Comparison of ENCODE assay signal across 19 cellular contexts in the genomic region with DNA sequence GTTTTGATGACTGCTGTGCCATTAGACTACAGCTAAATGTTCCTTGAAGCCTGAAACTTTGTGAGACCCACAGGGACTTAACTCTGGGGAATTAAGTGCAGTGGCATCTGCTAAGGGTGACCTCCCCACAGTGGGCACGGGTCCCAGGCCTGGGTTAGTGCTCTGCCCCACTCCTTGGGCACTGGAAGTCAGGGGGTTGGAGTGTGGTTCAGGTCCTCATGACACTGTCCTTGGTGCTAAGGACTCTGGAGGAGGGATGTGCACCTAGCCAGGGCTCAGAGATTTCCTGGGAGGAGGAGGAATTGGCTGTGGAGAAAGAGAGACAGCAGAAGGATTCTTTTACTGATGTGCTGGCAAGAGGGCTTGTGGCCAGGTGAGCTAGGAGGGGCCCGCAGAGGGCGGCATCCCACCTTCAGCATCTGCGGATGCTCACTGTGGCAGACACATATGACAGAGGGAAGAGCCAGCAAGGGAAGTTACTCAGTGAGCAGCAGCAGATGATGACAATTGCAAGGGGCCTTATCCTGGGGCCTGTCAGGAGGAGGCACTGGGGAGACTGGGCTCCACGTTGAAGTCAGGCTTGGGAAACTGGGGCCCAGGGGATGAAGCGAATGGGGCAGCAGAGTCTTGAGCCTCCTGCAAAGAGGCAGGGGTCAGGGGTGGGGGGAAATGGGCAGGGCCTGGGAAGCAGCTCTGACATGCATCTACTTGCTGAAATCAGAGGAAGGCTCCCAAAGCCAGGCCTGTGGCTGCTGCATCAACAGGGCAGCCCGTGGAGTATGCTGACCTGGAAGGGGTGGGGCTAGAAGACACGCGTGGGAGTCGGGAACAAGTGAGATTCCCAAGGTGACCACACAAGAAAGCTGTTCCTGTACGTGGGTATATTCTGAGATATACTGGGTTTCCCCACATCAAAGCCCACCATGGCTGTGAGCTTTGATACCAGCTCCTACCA.
"Had no signal": no experiment of that assay in that cellular context is flagged by ENCODE, and none has a peak within 500 bp of the region (broad histone marks: within the 10 kb centered on the region; RNA-seq: fewer than 3 reads in every experiment).

No MANE protein-coding gene starts in this region.

- DNase-seq: activated CD4-positive, alpha-beta T cell treated with anti-CD3 and anti-CD28 coated beads, Interleukin-2, amount 50 U/mL, for 4 hours; activated naive CD4-positive, alpha-beta T cell treated with Interleukin-2 at 50 U/mL for 16 hours; activated naive CD8-positive, alpha-beta T cell treated with anti-CD3 and anti-CD28 coated beads for 36 hours; effector CD8-positive, alpha-beta T cell; glutamatergic neuron; hippocampal formation; left ventricle myocardium superior; mammary epithelial cell; midbrain; stimulated activated CD4-positive, alpha-beta T cell treated with anti-CD3 and anti-CD28 coated beads, Interleukin-2, amount 100 ng/mL, for 48 hours; stimulated activated CD8-positive, alpha-beta memory T cell treated with anti-CD3 and anti-CD28 coated beads, Interleukin-4, amount 100 ng/mL, for 48 hours; stimulated activated naive B cell treated with anti-CD40 and anti-IgM and Interleukin-4, amounts not matched to agents 10 μg/mL and 1 μg/mL and 100 μg/mL, for 72 hours; T-helper 1 cell; T-helper 9 cell; transverse colon; uterus had no signal

- H3K27me3 ChIP-seq: breast epithelium, transverse colon, uterus had no signal

- ATAC-seq: activated T-helper 17 cell treated with anti-CD3 and anti-CD28 coated beads, Interleukin-2, amount 50 U/mL, for 72 hours; left ventricle myocardium superior; stimulated activated naive B cell treated with anti-CD40 and anti-IgM and Interleukin-4, amounts not matched to agents 10 μg/mL and 1 μg/mL and 100 μg/mL, for 72 hours; WTC11 had no signal

- H3K36me3 ChIP-seq: breast epithelium, transverse colon, uterus had no signal

- H3K27ac ChIP-seq: breast epithelium, transverse colon, uterus had no signal

- H3K9me3 ChIP-seq: transverse colon, uterus had no signal

- H3K4me3 ChIP-seq: breast epithelium, transverse colon, uterus had no signal

- H3K4me1 ChIP-seq: breast epithelium, transverse colon, uterus had no signal
